ENCODE assay signal across 9 cellular contexts in genomic region chr14:100342826-100343225, GRCh38. TPM values are rescaled to one million over a fixed set of nuclear protein-coding genes. Genes with fewer than 3 reads are reported as not detected.
"Had no signal": no experiment of that assay in that cellular context is flagged by ENCODE, and none has a peak within 500 bp of the region (broad histone marks: within the 10 kb centered on the region; RNA-seq: fewer than 3 reads in every experiment).

No MANE protein-coding gene starts in this region.

RNA-seq across cellular contexts. Expression of gene SLC25A47, which starts 19.7 kb away (rescaled TPM):
- total RNA-seq: activated CD4-positive, alpha-beta memory T cell treated with anti-CD3 and anti-CD28 coated beads, Interleukin-2, amount 10 ng/mL, durations not matched to agents 7 days and 5 days; activated T-helper 2 cell treated with anti-CD3 and anti-CD28 coated beads, Interferon-gamma antibody, Interleukin-2, Interleukin-4, amounts not matched to agents 10 μg/mL and 5 μg/mL and 100 μg/mL, durations not matched to agents 14 hours and 24 hours and 36 hours; astrocyte; LHCN-M2; M059J; Right ventricle myocardium superior; SJCRH30; T-helper 2 cell treated with Interferon-gamma antibody and Interleukin-4, amounts not matched to agents 100 ng/mL and 5 ng/mL, for 36 hours had no signal
- polyA plus RNA-seq: SK-N-SH had no signal
